Comparison of ENCODE assay signal across 8 cellular contexts in the genomic region with DNA sequence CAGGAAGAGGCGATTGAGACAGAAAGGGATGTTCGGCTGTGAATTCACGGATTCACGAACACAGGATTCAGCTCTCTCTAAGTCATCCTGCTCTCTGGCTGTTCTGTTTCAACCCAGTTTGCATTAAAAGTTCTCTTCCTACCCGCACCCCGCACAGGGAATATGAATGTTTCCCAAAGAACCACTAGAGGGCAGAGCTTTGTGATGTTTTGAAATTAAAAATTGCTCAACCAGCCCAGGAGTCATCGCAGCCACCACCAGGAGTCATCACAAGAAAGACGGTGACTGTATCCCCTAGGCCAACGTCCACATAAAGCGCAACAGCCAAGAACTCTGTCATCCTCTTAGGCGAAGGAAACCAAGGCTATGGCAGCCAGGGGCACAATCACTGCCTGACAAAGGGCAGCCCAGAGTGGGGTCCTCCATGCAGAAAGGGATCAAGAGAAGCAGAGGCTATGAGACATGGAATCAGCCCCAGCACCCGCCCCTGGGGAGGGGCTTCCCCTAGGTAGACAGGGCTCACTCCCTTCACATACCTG.
A peak's percentile ranks its signal among the peaks of the same experiment; 100 is the strongest.
DNase-seq lines count a peak whose midpoint lies in the region; ATAC-seq, FAIRE-seq and TF ChIP-seq lines count a peak whose summit lies in the region.

No MANE protein-coding gene starts in this region.

- H3K9me3 ChIP-seq in H1 (ENCODE audit: insufficient read depth in 2 of 2, low read depth in 1 of 2, low read length in 1 of 2): no peaks in the 10 kb centered on the region

- 0 out of 2 replicates have a peak overlapping the region, but pooled peaks have one; percentile 7 for H4K8ac ChIP-seq in H1 (ENCODE audit: extremely low read depth, insufficient read depth, low read length)

- peaks cover 15% of the 10 kb centered on the region for H3K27me3 Mint-ChIP-seq in activated CD8-positive, alpha-beta memory T cell treated with anti-CD3 and anti-CD28 coated beads, Interleukin-2, amount 10 ng/mL, durations not matched to agents 7 days and 5 days

- 47% methylated on average over 12 of the region's 12 CpGs; no CpG with 5 or more reads in 1 of the 2 experiments for WGBS in H1 (ENCODE audit: extremely low coverage in 1 of 2, insufficient coverage in 1 of 2, insufficient read length in 1 of 2, insufficient replicate concordance in 2 of 2, low coverage in 1 of 2, low lambda C conversion rate in 2 of 2, missing lambda C conversion rate in 1 of 2), 2 experiments

- H3K27ac ChIP-seq in H1 (ENCODE audit: low read depth, low read length): no peak overlapping the region

- no peak overlapping the region for H2BK5ac ChIP-seq in H1 (ENCODE audit: low read depth, low read length)

- peak; percentile 62 for FAIRE-seq in H1 (lab: Jason Lieb, UNC)

- DNase-seq in activated CD8-positive, alpha-beta memory T cell treated with anti-CD3 and anti-CD28 coated beads, Interleukin-2, amount 10 ng/mL, durations not matched to agents 7 days and 5 days: peak; percentile 50
- DNase-seq in activated CD8-positive, alpha-beta memory T cell treated with anti-CD3 and anti-CD28 coated beads for 24 hours: no peak
- DNase-seq in RPMI7951 (ENCODE audit: low read depth) (peak; percentile 77), H1 (ENCODE audit: low read depth in 1 of 2, low spot score in 2 of 2) (peak in 1 of 2 experiments; percentile 60), myocyte (ENCODE audit: low read depth) (peak; percentile 53), NCI-H774 (lab: John Stamatoyannopoulos, UW) (no peak), cerebellar nuclear complex (lab: John Stamatoyannopoulos, UW) (no peak)

- no peak overlapping the region for H2BK12ac ChIP-seq in H1 (ENCODE audit: low read depth, low read length)

- H3K4me3 Mint-ChIP-seq in activated CD8-positive, alpha-beta memory T cell treated with anti-CD3 and anti-CD28 coated beads, Interleukin-2, amount 10 ng/mL, durations not matched to agents 7 days and 5 days: no peak overlapping the region

- no peak overlapping the region for H3K27ac Mint-ChIP-seq in activated CD8-positive, alpha-beta memory T cell treated with anti-CD3 and anti-CD28 coated beads, Interleukin-2, amount 10 ng/mL, durations not matched to agents 7 days and 5 days

- H2BK120ac ChIP-seq in H1 (replicated peaks; ENCODE audit: low read depth, low read length): no peak overlapping the region

- H2AFZ ChIP-seq in H1 (ENCODE audit: low read length): peak overlapping the region; percentile 95

- H3K9ac ChIP-seq in H1 (replicated peaks in 1 of 4; ENCODE audit: extremely low read depth in 1 of 4, low read depth in 3 of 4, low read length in 3 of 4): no peak overlapping the region

- peaks cover 14% of the 10 kb centered on the region for H3K4me1 Mint-ChIP-seq in activated CD8-positive, alpha-beta memory T cell treated with anti-CD3 and anti-CD28 coated beads, Interleukin-2, amount 10 ng/mL, durations not matched to agents 7 days and 5 days

- no peak overlapping the region for H3K18ac ChIP-seq in H1 (ENCODE audit: extremely low read depth, low read length)

- H3K4me2 ChIP-seq in H1 (ENCODE audit: insufficient read depth in 1 of 2, low read depth in 2 of 2, low read length in 2 of 2): peak overlapping the region in 1 of 2 experiments; percentile 56; a peak in 3 of 4 replicates

- H3K27me3 ChIP-seq in H1 (replicated peaks in 1 of 4; ENCODE audit: control insufficient read depth in 3 of 4, extremely low read depth in 1 of 4, insufficient read depth in 3 of 4, low read length in 3 of 4): no peaks in the 10 kb centered on the region

- H3K4me3 ChIP-seq in H1 (ENCODE audit: extremely low read depth in 1 of 4, insufficient read depth in 2 of 4, low read depth in 3 of 4, low read length in 4 of 4): peak overlapping the region in 1 of 4 experiments; percentile 19; a peak in 3 of 8 replicates

- no peak overlapping the region for H2AK5ac ChIP-seq in H1 (ENCODE audit: low read depth, low read length)

- POLR2A ChIA-PET in H1 (lab: Charles Lee; ENCODE audit: partially characterized antibody): interaction anchor here (2.1 kb wide), 1 partner anchor 21 kb away, joined by 5 read pairs; no protein-coding TSS in a partner anchor

- H3K56ac ChIP-seq in H1 (replicated peaks; ENCODE audit: insufficient read length, low read depth, low read length): no peak overlapping the region

- peak; percentile 58 for ATAC-seq in activated CD8-positive, alpha-beta memory T cell treated with anti-CD3 and anti-CD28 coated beads, Interleukin-2, amount 10 ng/mL, durations not matched to agents 7 days and 5 days
- ATAC-seq in HG03095 (IDR thresholded peaks at IDR 0.05; ENCODE audit: unreplicated experiment): peak; percentile 58

- no peaks in the 10 kb centered on the region for H3K9me3 Mint-ChIP-seq in activated CD8-positive, alpha-beta memory T cell treated with anti-CD3 and anti-CD28 coated beads, Interleukin-2, amount 10 ng/mL, durations not matched to agents 7 days and 5 days (ENCODE audit: low read depth)

- H3K79me1 ChIP-seq in H1 (ENCODE audit: low read depth, low read length): no peaks in the 10 kb centered on the region

- H4K20me1 ChIP-seq in H1 (replicated peaks in 1 of 2; ENCODE audit: control insufficient read depth in 1 of 2, insufficient read depth in 2 of 2, low read length in 2 of 2): no peaks in the 10 kb centered on the region

- no peak overlapping the region for H2BK20ac ChIP-seq in H1 (ENCODE audit: low read length)

- H4K5ac ChIP-seq in H1 (ENCODE audit: insufficient read length, low read depth, low read length): no peak overlapping the region

- H3K4ac ChIP-seq in H1 (replicated peaks; ENCODE audit: insufficient read length, low read depth, low read length): no peak overlapping the region

- TF ChIP-seq CTCF in H1 (IDR thresholded peaks at IDR 0.05; ENCODE audit: control extremely low read depth in 1 of 3, insufficient read depth in 1 of 3, low read depth in 1 of 3, low read length in 3 of 3): peak in 2 of 3 experiments; percentile 69 to 91; a peak in 3 of 4 replicates

- H3K4me1 ChIP-seq in H1 (replicated peaks in 1 of 4; ENCODE audit: control insufficient read depth in 3 of 4, insufficient read depth in 4 of 4, low read length in 3 of 4): peaks cover 2 to 7% (median 5%) of the 10 kb centered on the region in 4 experiments; a peak in 6 of 7 replicates

- TF ChIP-seq POLR2A in H1 (IDR thresholded peaks at IDR 0.05; ENCODE audit: control extremely low read depth in 1 of 2, low read depth in 2 of 2, low read length in 2 of 2): no peak

- no peaks in the 10 kb centered on the region for H3K79me2 ChIP-seq in H1 (ENCODE audit: control insufficient read depth in 1 of 2, insufficient read depth in 2 of 2, low read length in 2 of 2)

- TF ChIP-seq EP300 in H1 (IDR thresholded peaks at IDR 0.05; ENCODE audit: borderline replicate concordance in 1 of 2, low read depth in 2 of 2, low read length in 2 of 2): no peak

- no peaks in the 10 kb centered on the region for H3K23me2 ChIP-seq in H1 (ENCODE audit: low read depth, low read length)

- TF ChIP-seq RAD21 in H1 (IDR thresholded peaks at IDR 0.05 in 1 of 2, conservative IDR thresholded peaks at IDR 0.05 in 1 of 2; ENCODE audit: low read depth in 2 of 2, low read length in 2 of 2): peak; percentile 36 to 47; a peak in 3 of 4 replicates

- CTCF ChIA-PET in activated CD8-positive, alpha-beta memory T cell treated with anti-CD3 and anti-CD28 coated beads, Interleukin-2, amount 10 ng/mL, durations not matched to agents 7 days and 5 days (lab: Charles Lee): interaction anchor here (0.6 to 1.2 kb wide), 2 partner anchors 11 to 622 kb away, joined by 3 to 4 read pairs; no protein-coding TSS in a partner anchor
- CTCF ChIA-PET in H1 (lab: Charles Lee; ENCODE audit: partially characterized antibody): interaction anchor here (0.5 to 3.3 kb wide), 20 partner anchors 9 to 335 kb away, joined by 3 to 28 read pairs (median 3); no protein-coding TSS in a partner anchor

- H3K23ac ChIP-seq in H1 (ENCODE audit: insufficient read length): no peak overlapping the region

- H3K36me3 Mint-ChIP-seq in activated CD8-positive, alpha-beta memory T cell treated with anti-CD3 and anti-CD28 coated beads, Interleukin-2, amount 10 ng/mL, durations not matched to agents 7 days and 5 days: no peaks in the 10 kb centered on the region

- no peaks in the 10 kb centered on the region for H3K36me3 ChIP-seq in H1 (ENCODE audit: control insufficient read depth in 2 of 4, insufficient read depth in 4 of 4, low read length in 3 of 4)

- no peak overlapping the region for H4K91ac ChIP-seq in H1 (replicated peaks; ENCODE audit: insufficient read length, low read length)

- no peak overlapping the region for H3K14ac ChIP-seq in H1 (ENCODE audit: insufficient read length)

- no peak overlapping the region for H2BK15ac ChIP-seq in H1 (ENCODE audit: low read length)

TF ChIP-seq in H1, 55 proteins besides CTCF, POLR2A, EP300 and RAD21:
- TF ChIP-seq SP4 (IDR thresholded peaks at IDR 0.05; ENCODE audit: low read length) (no peak), JUND (IDR thresholded peaks at IDR 0.05; ENCODE audit: low read length) (peak; percentile 14; the same call in 1 of the 2 replicates), CEBPB (IDR thresholded peaks at IDR 0.05; ENCODE audit: low read depth, low read length) (peak; percentile 92)

Comparison
In these comparisons a context has a peak if more than half of its experiments do, and no peak if none do; other contexts are left out.
1. DNase-seq: peak in activated CD8-positive, alpha-beta memory T cell treated with anti-CD3 and anti-CD28 coated beads, Interleukin-2, amount 10 ng/mL, durations not matched to agents 7 days and 5 days (single experiment), RPMI7951 (single experiment) and myocyte (single experiment); none in activated CD8-positive, alpha-beta memory T cell treated with anti-CD3 and anti-CD28 coated beads for 24 hours (single experiment), NCI-H774 (single experiment) and cerebellar nuclear complex (0 of 2).